ENCODE assay signal across 10 cellular contexts in the genomic region with DNA sequence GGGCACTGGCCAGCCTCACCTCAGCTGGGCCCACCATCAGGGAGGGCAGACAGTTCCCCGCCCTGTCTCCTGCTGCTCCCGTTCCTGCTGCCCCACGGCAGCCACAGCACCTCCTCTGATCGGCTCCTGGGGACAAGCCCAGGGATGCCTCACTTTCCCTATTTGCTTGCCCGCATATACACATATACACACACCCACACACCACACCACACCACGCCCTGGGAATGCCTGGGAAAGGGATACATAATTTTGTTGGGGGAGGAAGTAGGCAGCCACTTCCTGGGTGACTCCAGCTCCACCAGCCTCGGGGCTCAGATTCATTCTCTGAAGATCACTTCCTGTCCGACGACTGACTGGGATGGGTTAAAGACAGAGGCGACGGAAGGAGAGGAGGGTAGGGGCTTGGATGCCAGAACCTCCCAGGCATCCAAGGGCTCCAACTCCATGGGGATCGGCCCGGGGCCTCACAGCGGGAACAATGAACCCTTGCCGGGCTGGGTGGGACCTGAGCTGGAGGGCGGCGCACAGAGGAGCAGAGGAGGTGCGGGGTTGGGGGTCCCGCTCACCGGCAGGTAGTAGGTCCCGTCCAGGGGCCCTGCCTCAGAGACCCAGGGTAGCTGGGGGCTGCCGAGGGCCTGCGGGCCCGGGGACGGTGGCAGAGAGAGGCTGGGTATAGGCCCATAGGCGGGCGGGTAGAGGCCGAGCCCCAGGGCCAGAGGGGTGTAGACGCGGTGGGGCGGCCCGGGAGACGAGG. TPM values are rescaled to one million over a fixed set of nuclear protein-coding genes. Genes with fewer than 3 reads are reported as not detected.
DNase-seq lines count a peak whose midpoint lies in the region; FAIRE-seq and TF ChIP-seq lines count a peak whose summit lies in the region.
"Had no signal": no experiment of that assay in that cellular context is flagged by ENCODE, and none has a peak within 500 bp of the region (broad histone marks: within the 10 kb centered on the region; RNA-seq: fewer than 3 reads in every experiment).

No MANE protein-coding gene starts in this region.

- H2BK12ac ChIP-seq in H1 (ENCODE audit: low read depth, low read length) = 0 out of 2 replicates have a peak overlapping the region, but pooled peaks have one; percentile 1

- peak overlapping the region; percentile 69 for H3K4ac ChIP-seq in H1 (replicated peaks; ENCODE audit: insufficient read length, low read depth, low read length)

- H3K4me3 ChIP-seq in Loucy (ENCODE audit: low read length, poor library complexity, severe bottlenecking) = peak overlapping the region; percentile 96
- peak overlapping the region; percentile 42 to 68 (median 54); a peak in 6 of 8 replicates for H3K4me3 ChIP-seq in H1 (ENCODE audit: extremely low read depth in 1 of 4, insufficient read depth in 2 of 4, low read depth in 3 of 4, low read length in 4 of 4)
- H3K4me3 ChIP-seq in small intestine (ENCODE audit: low read depth in 1 of 2, low read length in 2 of 2) = peak overlapping the region; percentile 30 to 64

- H2BK20ac ChIP-seq in H1 (ENCODE audit: low read length) = 0 out of 2 replicates have a peak overlapping the region, but pooled peaks have one; percentile 3

- H3K79me2 ChIP-seq in Loucy (ENCODE audit: insufficient read depth, low read length) = peaks cover 84% of the 10 kb centered on the region
- no peaks in the 10 kb centered on the region for H3K79me2 ChIP-seq in H1 (ENCODE audit: control insufficient read depth in 1 of 2, insufficient read depth in 2 of 2, low read length in 2 of 2)

- DNase-seq in H1 (ENCODE audit: low read depth in 1 of 2, low spot score in 2 of 2) = peak in 1 of 2 experiments; percentile 70
- peak; percentile 39 for DNase-seq in small intestine
- DNase-seq in NCI-H1092 treated with DMSO at 0.1 percent for 48 hours (lab: John Stamatoyannopoulos, UW) = no peak
- DNase-seq in stimulated activated CD4-positive, alpha-beta T cell treated with anti-CD3 and anti-CD28 coated beads, Interleukin-4, amount 100 ng/mL, for 24 hours = no peak
- DNase-seq in anterior cingulate cortex (lab: John Stamatoyannopoulos, UW) = no peak
- no peak for DNase-seq in frontal cortex (ENCODE audit: low spot score in 2 of 2)

- no peak for TF ChIP-seq RAD21 in H1 (IDR thresholded peaks at IDR 0.05 in 1 of 2, conservative IDR thresholded peaks at IDR 0.05 in 1 of 2; ENCODE audit: low read depth in 2 of 2, low read length in 2 of 2)

- 72% methylated on average over 23 of the region's 33 CpGs; no CpG with 5 or more reads in 1 of the 2 experiments for WGBS in H1 (ENCODE audit: extremely low coverage in 1 of 2, insufficient coverage in 1 of 2, insufficient read length in 1 of 2, insufficient replicate concordance in 2 of 2, low coverage in 1 of 2, low lambda C conversion rate in 2 of 2, missing lambda C conversion rate in 1 of 2), 2 experiments
- 31 to 41% (median 36%) methylated on average over 31 to 33 of the region's 33 CpGs for WGBS in small intestine, 3 donors

- no peaks in the 10 kb centered on the region for H3K9me2 ChIP-seq in Loucy (replicated peaks; ENCODE audit: low read depth, low read length)

- POLR2A ChIA-PET in H1 (lab: Charles Lee; ENCODE audit: partially characterized antibody) = interaction anchor here (0.6 to 3.9 kb wide), 14 partner anchors 7 to 657 kb away, joined by 3 to 25 read pairs (median 4); partner anchors contain the start of genes DNAJC18, MATR3, PAIP2 and SPATA24

- H3K18ac ChIP-seq in H1 (ENCODE audit: extremely low read depth, low read length) = no peak overlapping the region; the same call in 1 of the 2 replicates

- H3K9ac ChIP-seq in Loucy (ENCODE audit: low read depth, low read length, poor library complexity, severe bottlenecking) (peak overlapping the region; percentile 99), H1 (replicated peaks in 1 of 4; ENCODE audit: extremely low read depth in 1 of 4, low read depth in 3 of 4, low read length in 3 of 4) (no peak overlapping the region)

- peak overlapping the region; percentile 79; the same call in 1 of the 2 replicates for H2AK5ac ChIP-seq in H1 (ENCODE audit: low read depth, low read length)

- H3K9me3 ChIP-seq in Loucy (ENCODE audit: insufficient read depth, low read depth, low read length) = no peaks in the 10 kb centered on the region
- no peaks in the 10 kb centered on the region for H3K9me3 ChIP-seq in H1 (ENCODE audit: insufficient read depth in 2 of 2, low read depth in 1 of 2, low read length in 1 of 2)
- H3K9me3 ChIP-seq in small intestine (ENCODE audit: control insufficient read depth, low read depth) = no peaks in the 10 kb centered on the region

- H3K79me1 ChIP-seq in H1 (ENCODE audit: low read depth, low read length) = no peaks in the 10 kb centered on the region; the same call in 1 of the 2 replicates

- H3K27ac ChIP-seq in H1 (ENCODE audit: low read depth, low read length) (no peak overlapping the region), small intestine (ENCODE audit: low read depth in 1 of 2, low read length in 1 of 2) (peak overlapping the region; percentile 64 to 85)

- H3K23ac ChIP-seq in H1 (ENCODE audit: insufficient read length) = no peak overlapping the region

- H2BK120ac ChIP-seq in H1 (replicated peaks; ENCODE audit: low read depth, low read length) = no peak overlapping the region

- no peak overlapping the region for H4K5ac ChIP-seq in H1 (ENCODE audit: insufficient read length, low read depth, low read length)

- H3K27me3 ChIP-seq in Loucy (ENCODE audit: insufficient read depth, low read length, poor library complexity, severe bottlenecking) (peaks cover 8% of the 10 kb centered on the region), H1 (replicated peaks in 1 of 4; ENCODE audit: control insufficient read depth in 3 of 4, extremely low read depth in 1 of 4, insufficient read depth in 3 of 4, low read length in 3 of 4) (peaks cover 14 to 34% (median 28%) of the 10 kb centered on the region in 4 experiments; a peak in 6 of 7 replicates), small intestine (ENCODE audit: control insufficient read depth in 2 of 2, insufficient read depth in 2 of 2, low read length in 2 of 2) (no peaks in the 10 kb centered on the region)

- peaks cover 27% of the 10 kb centered on the region; the same call in 1 of the 2 replicates for H3K23me2 ChIP-seq in H1 (ENCODE audit: low read depth, low read length)

- TF ChIP-seq CTCF in Loucy (conservative IDR thresholded peaks at IDR 0.05; ENCODE audit: low read length) = no peak
- no peak for TF ChIP-seq CTCF in H1 (IDR thresholded peaks at IDR 0.05; ENCODE audit: control extremely low read depth in 1 of 3, insufficient read depth in 1 of 3, low read depth in 1 of 3, low read length in 3 of 3)

- no peak for TF ChIP-seq EP300 in H1 (IDR thresholded peaks at IDR 0.05; ENCODE audit: borderline replicate concordance in 1 of 2, low read depth in 2 of 2, low read length in 2 of 2)

- H3K4me2 ChIP-seq in Loucy (ENCODE audit: low read depth, low read length, poor library complexity, severe bottlenecking) (peak overlapping the region; percentile 87), H1 (ENCODE audit: insufficient read depth in 1 of 2, low read depth in 2 of 2, low read length in 2 of 2) (peak overlapping the region; percentile 82 to 85)

- FAIRE-seq in H1 (lab: Jason Lieb, UNC) (no peak), small intestine (lab: Jason Lieb, UNC) (no peak), frontal cortex (lab: Jason Lieb, UNC) (no peak)
- FAIRE-seq: TTC549 had no signal

- H3K36me3 ChIP-seq in Loucy (ENCODE audit: insufficient read depth, low read length) (peaks cover 7% of the 10 kb centered on the region; the same call in 1 of the 2 replicates), H1 (ENCODE audit: control insufficient read depth in 2 of 4, insufficient read depth in 4 of 4, low read length in 3 of 4) (no peaks in the 10 kb centered on the region), small intestine (ENCODE audit: control insufficient read depth in 2 of 2, insufficient read depth in 2 of 2, low read length in 2 of 2) (no peaks in the 10 kb centered on the region)

- no peak overlapping the region for H4K91ac ChIP-seq in H1 (replicated peaks; ENCODE audit: insufficient read length, low read length)

- H2BK5ac ChIP-seq in H1 (ENCODE audit: low read depth, low read length) = no peak overlapping the region

- peak overlapping the region; percentile 28; the same call in 1 of the 2 replicates for H4K8ac ChIP-seq in H1 (ENCODE audit: extremely low read depth, insufficient read depth, low read length)

- H3K4me1 ChIP-seq in Loucy (ENCODE audit: insufficient read depth, low read length, poor library complexity, severe bottlenecking) (peaks cover 50% of the 10 kb centered on the region), H1 (replicated peaks in 1 of 4; ENCODE audit: control insufficient read depth in 3 of 4, insufficient read depth in 4 of 4, low read length in 3 of 4) (peaks cover 3 to 41% (median 23%) of the 10 kb centered on the region in 4 experiments), small intestine (ENCODE audit: control insufficient read depth in 2 of 2, insufficient read depth in 1 of 2, low read depth in 1 of 2, low read length in 1 of 2) (peaks cover 3% of the 10 kb centered on the region in 2 donors)

- H3F3A ChIP-seq in Loucy (ENCODE audit: low read depth) = 0 out of 2 replicates have a peak, but pooled peaks cover 3% of the 10 kb centered on the region

- no peak overlapping the region for H3K56ac ChIP-seq in H1 (replicated peaks; ENCODE audit: insufficient read length, low read depth, low read length)

- no peak overlapping the region for H3K14ac ChIP-seq in H1 (ENCODE audit: insufficient read length)

- H2AFZ ChIP-seq in Loucy (ENCODE audit: low read length) = peak overlapping the region; percentile 50; the same call in 1 of the 2 replicates
- no peak overlapping the region for H2AFZ ChIP-seq in H1 (ENCODE audit: low read length)

- H2BK15ac ChIP-seq in H1 (ENCODE audit: low read length) = 0 out of 2 replicates have a peak overlapping the region, but pooled peaks have one; percentile 53

- CTCF ChIA-PET in H1 (lab: Charles Lee; ENCODE audit: partially characterized antibody) = interaction anchor here (0.6 to 3.1 kb wide), 12 partner anchors 10 to 256 kb away, joined by 3 to 16 read pairs (median 4); partner anchors contain the start of genes PAIP2 and SPATA24

- peaks cover 22% of the 10 kb centered on the region for H4K20me1 ChIP-seq in Loucy (ENCODE audit: insufficient read depth, low read length, poor library complexity, severe bottlenecking)
- H4K20me1 ChIP-seq in H1 (replicated peaks in 1 of 2; ENCODE audit: control insufficient read depth in 1 of 2, insufficient read depth in 2 of 2, low read length in 2 of 2) = peaks cover 0 to 3% of the 10 kb centered on the region in 2 experiments

- TF ChIP-seq POLR2A in GM15510 (IDR thresholded peaks at IDR 0.05; ENCODE audit: borderline replicate concordance, extremely low read depth, insufficient read length) = peak; percentile 55
- no peak for TF ChIP-seq POLR2A in H1 (IDR thresholded peaks at IDR 0.05; ENCODE audit: control extremely low read depth in 1 of 2, low read depth in 2 of 2, low read length in 2 of 2)

RNA-seq across cellular contexts. Expression of gene MZB1, which starts 2.0 kb away (rescaled TPM):
- 0.47 TPM in 1 of 2 replicates, not detected in the other for total RNA-seq in H1 (2021; fragmentation: NEBNext Ultra II Directional; extraction: Animal tissue kit (Norgen Biotek cat#: 25700))
- polyA plus RNA-seq in H1 (2011; rRNA removed) = 0.39 and 0.71 TPM in 2 replicates
- polyA plus RNA-seq in H1 (2011; cell fraction: cytosol; rRNA removed) = 0.84 TPM
- 1.2 TPM for polyA plus RNA-seq in H1 (2011; cell fraction: nucleus; rRNA removed)
- 0.33 to 0.95 TPM (median 0.37 TPM) in 3 of 4 replicates, not detected in the other for polyA plus RNA-seq in H1 (2012, experiment 1 of 2)
- 0.31 TPM for polyA plus RNA-seq in H1 (2012, experiment 2 of 2)
- 0.47 TPM for polyA plus RNA-seq in H1 (2013, experiment 1 of 2)
- polyA plus RNA-seq in H1 (2013, experiment 2 of 2) = 0.13 TPM
- 0.69 TPM in 1 of 2 replicates, not detected in the other for polyA minus RNA-seq in H1 (2011; rRNA and poly(A)+ RNA removed)
- polyA minus RNA-seq in H1 (2011; cell fraction: cytosol; rRNA and poly(A)+ RNA removed) = not detected
- 0.90 TPM for polyA minus RNA-seq in H1 (2011; cell fraction: nucleus; rRNA and poly(A)+ RNA removed)
- 10 to 100 TPM in 2 of 3 donors, 1 to 10 TPM in 1; 2.7 to 58.9 (median 13.9) TPM for polyA plus RNA-seq in small intestine
- total RNA-seq in frontal cortex = not detected
- total RNA-seq: pulmonary artery endothelial cell had no signal

RNA-seq across cellular contexts. Expression of gene PROB1, which starts 3.2 kb away (rescaled TPM):
- total RNA-seq in H1 (2021; fragmentation: NEBNext Ultra II Directional; extraction: Animal tissue kit (Norgen Biotek cat#: 25700)) = 3.1 and 3.3 TPM in 2 replicates
- 0.89 and 1.9 TPM in 2 replicates for polyA plus RNA-seq in H1 (2011; rRNA removed)
- polyA plus RNA-seq in H1 (2011; cell fraction: cytosol; rRNA removed) = 1.5 TPM
- polyA plus RNA-seq in H1 (2011; cell fraction: nucleus; rRNA removed) = 2.0 TPM
- polyA plus RNA-seq in H1 (2012, experiment 1 of 2) = 1.7 to 2.4 TPM (median 2.3 TPM) in 4 replicates
- 2.1 TPM for polyA plus RNA-seq in H1 (2012, experiment 2 of 2)
- polyA plus RNA-seq in H1 (2013, experiment 1 of 2) = 1.8 TPM
- 1.7 TPM for polyA plus RNA-seq in H1 (2013, experiment 2 of 2)
- polyA minus RNA-seq in H1 (2011; rRNA and poly(A)+ RNA removed) = 0.44 and 0.73 TPM in 2 replicates
- 1.3 TPM for polyA minus RNA-seq in H1 (2011; cell fraction: cytosol; rRNA and poly(A)+ RNA removed)
- polyA minus RNA-seq in H1 (2011; cell fraction: nucleus; rRNA and poly(A)+ RNA removed) = 2.4 TPM
- polyA plus RNA-seq in small intestine = 1 to 10 TPM in 1 of 3 donors, under 1 TPM in 2; 0.45 to 1.0 (median 0.54) TPM
- under 0.01 TPM for total RNA-seq in frontal cortex

RNA-seq across cellular contexts. Expression of gene SLC23A1, which starts 8.7 kb away (rescaled TPM):
- not detected in 2 replicates for total RNA-seq in H1 (2021; fragmentation: NEBNext Ultra II Directional; extraction: Animal tissue kit (Norgen Biotek cat#: 25700))
- polyA plus RNA-seq in H1 (2011; rRNA removed) (0.03 TPM in 1 of 2 replicates, not detected in the other), small intestine (10 to 100 TPM in 2 of 3 donors, 1 to 10 TPM in 1; 7.1 to 13.0 (median 11.9) TPM)
- not detected for polyA plus RNA-seq in H1 (2011; cell fraction: cytosol; rRNA removed)
- 0.16 TPM for polyA plus RNA-seq in H1 (2011; cell fraction: nucleus; rRNA removed)
- polyA plus RNA-seq in H1 (2012, experiment 1 of 2) = 0.12 to 0.50 TPM (median 0.24 TPM) in 4 replicates
- not detected for polyA plus RNA-seq in H1 (2012, experiment 2 of 2)
- not detected for polyA plus RNA-seq in H1 (2013, experiment 1 of 2)
- not detected for polyA plus RNA-seq in H1 (2013, experiment 2 of 2)
- polyA minus RNA-seq in H1 (2011; rRNA and poly(A)+ RNA removed) = not detected in 2 replicates
- not detected for polyA minus RNA-seq in H1 (2011; cell fraction: cytosol; rRNA and poly(A)+ RNA removed)
- polyA minus RNA-seq in H1 (2011; cell fraction: nucleus; rRNA and poly(A)+ RNA removed) = not detected
- total RNA-seq in frontal cortex = not detected
- total RNA-seq: pulmonary artery endothelial cell had no signal

RNA-seq across cellular contexts. Expression of gene SPATA24, which starts 12.1 kb away (rescaled TPM):
- total RNA-seq in H1 (2021; fragmentation: NEBNext Ultra II Directional; extraction: Animal tissue kit (Norgen Biotek cat#: 25700)) = 9.4 and 11.6 TPM in 2 replicates
- polyA plus RNA-seq in H1 (2011; rRNA removed) (4.4 and 5.8 TPM in 2 replicates), small intestine (10 to 100 TPM in 2 of 3 donors, 1 to 10 TPM in 1; 7.2 to 15.1 (median 14.1) TPM)
- polyA plus RNA-seq in H1 (2011; cell fraction: cytosol; rRNA removed) = 12.5 TPM
- polyA plus RNA-seq in H1 (2011; cell fraction: nucleus; rRNA removed) = 5.7 TPM
- 17.4 to 22.5 TPM (median 18.6 TPM) in 4 replicates for polyA plus RNA-seq in H1 (2012, experiment 1 of 2)
- polyA plus RNA-seq in H1 (2012, experiment 2 of 2) = 20.0 TPM
- polyA plus RNA-seq in H1 (2013, experiment 1 of 2) = 12.3 TPM
- polyA plus RNA-seq in H1 (2013, experiment 2 of 2) = 12.3 TPM
- polyA minus RNA-seq in H1 (2011; rRNA and poly(A)+ RNA removed) = 5.5 and 6.6 TPM in 2 replicates
- polyA minus RNA-seq in H1 (2011; cell fraction: cytosol; rRNA and poly(A)+ RNA removed) = 8.6 TPM
- 7.0 TPM for polyA minus RNA-seq in H1 (2011; cell fraction: nucleus; rRNA and poly(A)+ RNA removed)
- 1.6 TPM for total RNA-seq in frontal cortex

RNA-seq across cellular contexts. Expression of gene DNAJC18, which starts 47.6 kb away (rescaled TPM):
- total RNA-seq in H1 (2021; fragmentation: NEBNext Ultra II Directional; extraction: Animal tissue kit (Norgen Biotek cat#: 25700)) = 22.0 and 29.2 TPM in 2 replicates
- polyA plus RNA-seq in H1 (2011; rRNA removed) = 3.8 and 7.8 TPM in 2 replicates
- 6.7 TPM for polyA plus RNA-seq in H1 (2011; cell fraction: cytosol; rRNA removed)
- polyA plus RNA-seq in H1 (2011; cell fraction: nucleus; rRNA removed) = 2.7 TPM
- polyA plus RNA-seq in H1 (2012, experiment 1 of 2) = 11.0 to 14.3 TPM (median 13.8 TPM) in 4 replicates
- polyA plus RNA-seq in H1 (2012, experiment 2 of 2) = 3.2 TPM
- 15.0 TPM for polyA plus RNA-seq in H1 (2013, experiment 1 of 2)
- polyA plus RNA-seq in H1 (2013, experiment 2 of 2) = 19.1 TPM
- 8.4 and 10.7 TPM in 2 replicates for polyA minus RNA-seq in H1 (2011; rRNA and poly(A)+ RNA removed)
- polyA minus RNA-seq in H1 (2011; cell fraction: cytosol; rRNA and poly(A)+ RNA removed) = 11.4 TPM
- 4.1 TPM for polyA minus RNA-seq in H1 (2011; cell fraction: nucleus; rRNA and poly(A)+ RNA removed)
- polyA plus RNA-seq in small intestine = 1 to 10 TPM in 2 of 3 donors, under 1 TPM in 1; 0.67 to 3.8 (median 2.7) TPM
- total RNA-seq in frontal cortex = 53.0 TPM
